In the genomic region with DNA sequence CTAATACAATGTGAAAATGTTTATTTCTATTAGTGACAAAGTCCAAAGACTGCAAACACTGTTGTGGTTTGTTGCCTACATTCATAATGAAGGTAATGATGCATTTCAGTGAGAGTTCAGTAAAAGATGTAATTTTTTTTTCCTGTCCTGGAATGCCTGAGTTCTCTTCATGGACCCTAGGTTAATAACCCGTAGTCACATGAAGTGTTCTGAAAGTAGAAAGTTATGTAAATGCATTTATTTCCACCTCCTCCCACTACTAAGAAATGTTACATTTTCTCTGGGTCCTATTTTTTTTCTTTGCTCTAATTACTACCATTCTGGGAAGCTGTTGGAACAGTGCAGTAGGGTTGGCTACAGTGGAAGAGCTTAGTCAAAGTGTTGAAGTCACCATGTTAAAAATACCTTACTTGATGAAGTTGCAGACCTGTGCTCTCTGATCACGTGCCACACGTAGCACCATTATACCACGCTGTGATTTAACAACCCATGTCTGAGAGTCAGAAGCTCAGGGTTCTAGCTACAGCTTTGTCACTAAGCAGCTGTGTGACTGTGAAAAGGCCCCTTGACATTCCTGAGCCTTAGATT, we compare ENCODE assay signal across 16 cellular contexts.
DNase-seq lines count a peak whose midpoint lies in the region; ATAC-seq, FAIRE-seq and TF ChIP-seq lines count a peak whose summit lies in the region.
"Had no signal": no experiment of that assay in that cellular context is flagged by ENCODE, and none has a peak within 500 bp of the region (broad histone marks: within the 10 kb centered on the region; RNA-seq: fewer than 3 reads in every experiment).

No MANE protein-coding gene starts in this region.

- in situ Hi-C loops in Caki2 (cut with HindIII; ENCODE audit: low pct_unique_long_range_greater_than_20kb, low sequenced_read_pairs) = no loop called here
- in situ Hi-C loops in GM12878 (cut with MboI) = no loop called here

- no TSS peak for BruUV-seq in GM12878 (replicated peaks; lab: Mats Ljungman, UMichigan)

- TF ChIP-seq EP300 in GM12878 (IDR thresholded peaks at IDR 0.05; ENCODE audit: borderline replicate concordance in 1 of 2, control insufficient read depth in 1 of 2, low read depth in 2 of 2, low read length in 2 of 2) = no peak

- intact Hi-C loops in GM12878 (cut with micrococcal nuclease; ENCODE audit: unreplicated experiment) (no loop called here), left ventricle myocardium superior (cut with micrococcal nuclease) (no loop called here)

- H3K4me1 ChIP-seq in GM12878 (ENCODE audit: control insufficient read depth, insufficient read depth, low read length) (no peaks in the 10 kb centered on the region), rectal smooth muscle tissue (ENCODE audit: control insufficient read depth, insufficient read depth, low read length) (peaks cover 11% of the 10 kb centered on the region)

- H3K4me2 ChIP-seq in GM12878 (ENCODE audit: control insufficient read depth, insufficient read depth) = no peak overlapping the region

- H3K36me3 ChIP-seq in GM12878 (ENCODE audit: control insufficient read depth in 2 of 2, insufficient read depth in 2 of 2, low read length in 1 of 2) (no peaks in the 10 kb centered on the region), rectal smooth muscle tissue (ENCODE audit: control insufficient read depth, insufficient read depth, low read length) (no peaks in the 10 kb centered on the region)

- SMC1A ChIA-PET in GM12878 (lab: Charles Lee; ENCODE audit: uncharacterized antibody, unreplicated experiment) = interaction anchor here (1.7 kb wide), 1 partner anchor 257 kb away, joined by 3 read pairs; no protein-coding TSS in a partner anchor

- H2AFZ ChIP-seq in GM12878 (ENCODE audit: control insufficient read depth, low read depth, low read length) = no peak overlapping the region

- H3K27ac ChIP-seq in GM12878 (ENCODE audit: control insufficient read depth, insufficient read depth) = no peak overlapping the region
- peak overlapping the region; percentile 18 for H3K27ac ChIP-seq in rectal smooth muscle tissue (ENCODE audit: low read depth, low read length)

- DNase-seq in Caki2 (ENCODE audit: low read depth) = peak; percentile 52
- DNase-seq in GM12878 (ENCODE audit: low read depth, low spot score) = no peak
- DNase-seq in left ventricle myocardium superior = no peak
- DNase-seq in NCI-H146 treated with DMSO at 0.1 percent for 48 hours (lab: John Stamatoyannopoulos, UW; ENCODE audit: unreplicated experiment) = no peak
- DNase-seq in SHP77 treated with DMSO at 0.1 percent for 48 hours (lab: John Stamatoyannopoulos, UW) = no peak
- no peak for DNase-seq in HTR-8/SVneo (ENCODE audit: insufficient read length, low spot score)
- no peak for DNase-seq in NCI-H2081 treated with DMSO at 0.1 percent for 48 hours (lab: John Stamatoyannopoulos, UW)
- DNase-seq: ACHN; activated CD4-positive, alpha-beta memory T cell treated with anti-CD3 and anti-CD28 coated beads, Interleukin-2, amount 10 ng/mL, durations not matched to agents 7 days and 5 days; activated naive CD8-positive, alpha-beta T cell treated with anti-CD3 and anti-CD28 coated beads, Interleukin-2, amount 10 ng/mL, durations not matched to agents 7 days and 5 days; activated T-cell treated with anti-CD3 and anti-CD28 coated beads, Interleukin-2, amount 50 U/mL, for 72 hours; posterior cingulate gyrus; stimulated activated CD4-positive, alpha-beta T cell treated with anti-CD3 and anti-CD28 coated beads, Interleukin-15, amount 100 ng/mL, for 24 hours; stimulated activated naive CD4-positive, alpha-beta T cell had no signal

- FAIRE-seq in GM12878 (lab: Jason Lieb, UNC) (no peak), HTR-8/SVneo (lab: Jason Lieb, UNC) (no peak)

- no peaks in the 10 kb centered on the region for H3K9me3 ChIP-seq in GM12878 (replicated peaks; ENCODE audit: control insufficient read depth, insufficient read depth, low read length)

- no peak for TF ChIP-seq RAD21 in GM12878 (IDR thresholded peaks at IDR 0.05; ENCODE audit: insufficient read depth, low read depth, low read length)

- WGBS in GM12878 (ENCODE audit: insufficient coverage, insufficient replicate concordance, low lambda C conversion rate, missing lambda C conversion rate) = 53% methylated on average over 4 of the region's 4 CpGs

- H3K4me3 ChIP-seq in GM12878 = no peak overlapping the region
- no peak overlapping the region for H3K4me3 ChIP-seq in rectal smooth muscle tissue (ENCODE audit: low read length)

- POLR2A ChIA-PET in GM12878 (lab: Charles Lee) = interaction anchor here (0.6 kb wide), 1 partner anchor 494 kb away, joined by 3 read pairs; no protein-coding TSS in a partner anchor

- H3K27me3 ChIP-seq in GM12878 (replicated peaks in 1 of 2; ENCODE audit: control insufficient read depth in 2 of 2, insufficient read depth in 2 of 2, low read length in 1 of 2) = no peaks in the 10 kb centered on the region
- H3K27me3 ChIP-seq in rectal smooth muscle tissue (ENCODE audit: control insufficient read depth, insufficient read depth, low read length) = no peaks in the 10 kb centered on the region

- CTCF ChIA-PET in GM12878 (lab: Yijun Ruan, JAX) = interaction anchor here (1.2 kb wide), 1 partner anchor 30 kb away, joined by 3 read pairs; no protein-coding TSS in a partner anchor

- H4K20me1 ChIP-seq in GM12878 (ENCODE audit: control insufficient read depth, insufficient read depth) = no peaks in the 10 kb centered on the region

- no peak overlapping the region for H3K9ac ChIP-seq in GM12878 (ENCODE audit: control insufficient read depth, insufficient read depth, low read length)
- no peak overlapping the region for H3K9ac ChIP-seq in rectal smooth muscle tissue (ENCODE audit: low read length)

- RAD21 ChIA-PET in GM12878 (lab: Charles Lee; ENCODE audit: unreplicated experiment) = interaction anchor here (1.1 kb wide), 1 partner anchor 32 kb away, joined by 3 read pairs; no protein-coding TSS in a partner anchor

- ATAC-seq in GM12878 (no peak), left ventricle myocardium superior (peak; percentile 89)
- ATAC-seq: activated T-cell treated with anti-CD3 and anti-CD28 coated beads, Interleukin-2, amount 50 U/mL, for 72 hours; WTC11 had no signal

- no peak for TF ChIP-seq POLR2A in GM12878 (IDR thresholded peaks at IDR 0.05; ENCODE audit: low read depth, low read length)

- no peak for TF ChIP-seq CTCF in GM12878 (IDR thresholded peaks at IDR 0.05 in 2 of 3, conservative IDR thresholded peaks at IDR 0.05 in 1 of 3; ENCODE audit: control insufficient read depth in 2 of 3, extremely low read depth in 1 of 3, insufficient read depth in 1 of 3, low read depth in 3 of 3, low read length in 3 of 3)

- H3K79me2 ChIP-seq in GM12878 (ENCODE audit: control insufficient read depth, insufficient read depth, low read length) = no peaks in the 10 kb centered on the region

TF ChIP-seq in GM12878, 131 proteins besides CTCF, POLR2A, EP300 and RAD21:
- TF ChIP-seq RAD51 (IDR thresholded peaks at IDR 0.05) (peak; percentile 61; the same call in 1 of the 2 replicates), CHD4 (IDR thresholded peaks at IDR 0.05) (no peak), ZNF622 (IDR thresholded peaks at IDR 0.05) (no peak)
- TF ChIP-seq, protein P1, sequence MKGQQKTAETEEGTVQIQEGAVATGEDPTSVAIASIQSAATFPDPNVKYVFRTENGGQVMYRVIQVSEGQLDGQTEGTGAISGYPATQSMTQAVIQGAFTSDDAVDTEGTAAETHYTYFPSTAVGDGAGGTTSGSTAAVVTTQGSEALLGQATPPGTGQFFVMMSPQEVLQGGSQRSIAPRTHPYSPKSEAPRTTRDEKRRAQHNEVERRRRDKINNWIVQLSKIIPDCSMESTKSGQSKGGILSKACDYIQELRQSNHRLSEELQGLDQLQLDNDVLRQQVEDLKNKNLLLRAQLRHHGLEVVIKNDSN (IDR thresholded peaks at IDR 0.05; ENCODE audit: borderline replicate concordance, extremely low read length, insufficient read depth, low read depth, low read length) = peak; percentile 21
